Comparison of ENCODE assay signal across 28 cellular contexts in genomic region chr10:72661436-72661835, GRCh38.
"Had no signal": no experiment of that assay in that cellular context is flagged by ENCODE, and none has a peak within 500 bp of the region (broad histone marks: within the 10 kb centered on the region; RNA-seq: fewer than 3 reads in every experiment).

No MANE protein-coding gene starts in this region.

- H3K36me3 ChIP-seq: colonic mucosa, esophagus squamous epithelium, gastrocnemius medialis, heart right ventricle, left lung, lower lobe of right lung had no signal

- H3K27me3 ChIP-seq: colonic mucosa, gastrocnemius medialis, heart right ventricle, left lung had no signal

- H3K27me3 Mint-ChIP-seq: dendritic cell treated with granulocyte-macrophage colony-stimulating factor and Interleukin-4, amounts not matched to agents 40 ng/mL and 50 ng/mL, for 4 days had no signal

- H3K9me3 Mint-ChIP-seq: dendritic cell treated with granulocyte-macrophage colony-stimulating factor and Interleukin-4, amounts not matched to agents 40 ng/mL and 50 ng/mL, for 4 days; effector memory CD8-positive, alpha-beta T cell had no signal

- FAIRE-seq: endometrium, kidney had no signal

- ATAC-seq: effector memory CD8-positive, alpha-beta T cell; esophagus mucosa; gastrocnemius medialis; heart right ventricle; left lung; left ventricle myocardium superior; lower lobe of right lung had no signal

- H3K4me1 Mint-ChIP-seq: immature natural killer cell, naive B cell had no signal

- H3K4me3 ChIP-seq: colonic mucosa, esophagus squamous epithelium, gastrocnemius medialis, heart right ventricle, left lung, lower lobe of right lung had no signal

- H3K27ac Mint-ChIP-seq: dendritic cell treated with granulocyte-macrophage colony-stimulating factor and Interleukin-4, amounts not matched to agents 40 ng/mL and 50 ng/mL, for 4 days; effector memory CD8-positive, alpha-beta T cell; endodermal cell; immature natural killer cell; mesothelial cell of epicardium; naive B cell had no signal

- H3K4me3 Mint-ChIP-seq: dendritic cell treated with granulocyte-macrophage colony-stimulating factor and Interleukin-4, amounts not matched to agents 40 ng/mL and 50 ng/mL, for 4 days; effector memory CD8-positive, alpha-beta T cell; endodermal cell; immature natural killer cell; mesothelial cell of epicardium; naive B cell had no signal

- H3K27ac ChIP-seq: colonic mucosa, epithelial cell of prostate, esophagus squamous epithelium, gastrocnemius medialis, heart right ventricle, left lung, lower lobe of right lung had no signal

- DNase-seq: colonic mucosa; cortex of kidney; effector CD8-positive, alpha-beta T cell; effector memory CD8-positive, alpha-beta T cell; endodermal cell; erythroblast; esophagus squamous epithelium; foreskin fibroblast; foreskin melanocyte; gastrocnemius medialis; glutamatergic neuron; head of caudate nucleus; heart right ventricle; hypothalamus; immature natural killer cell; islet precursor cell; kidney; kidney glomerular epithelial cell; left lung; left ventricle myocardium superior; lower lobe of right lung; mesenchymal stem cell; naive B cell had no signal

- H3K9me3 ChIP-seq: colonic mucosa, esophagus squamous epithelium, gastrocnemius medialis, heart right ventricle, left lung, lower lobe of right lung had no signal

- H3K4me1 ChIP-seq: esophagus squamous epithelium, gastrocnemius medialis, heart right ventricle, left lung, lower lobe of right lung had no signal

- H3K36me3 Mint-ChIP-seq: immature natural killer cell, mesothelial cell of epicardium, naive B cell had no signal
